8 cellular contexts compared by ENCODE assay signal in genomic region chr19:8526345-8527062, GRCh38. TPM values are rescaled to one million over a fixed set of nuclear protein-coding genes. Genes with fewer than 3 reads are reported as not detected.
DNase-seq lines count a peak whose midpoint lies in the region; ATAC-seq and TF ChIP-seq lines count a peak whose summit lies in the region.

No MANE protein-coding gene starts in this region.

- H3K27ac Mint-ChIP-seq in type B pancreatic cell = peak overlapping the region; percentile 89

- DNase-seq in DMS153 (lab: John Stamatoyannopoulos, UW) = peak; percentile 48
- no peak for DNase-seq in DMS153 treated with DMSO at 0.1 percent for 48 hours (lab: John Stamatoyannopoulos, UW; ENCODE audit: unreplicated experiment)
- DNase-seq in RPMI7951 (ENCODE audit: low read depth) = peak; percentile 88
- DNase-seq in type B pancreatic cell (ENCODE audit: extremely low spot score, unreplicated experiment) = peak; percentile 95

- ATAC-seq in GM18502 (IDR thresholded peaks at IDR 0.05; ENCODE audit: poor library complexity, unreplicated experiment) (no peak), HG03469 (IDR thresholded peaks at IDR 0.05; ENCODE audit: unreplicated experiment) (no peak)

- no peaks in the 10 kb centered on the region for H3K27me3 Mint-ChIP-seq in type B pancreatic cell

- 18 to 21% methylated on average over 57 of the region's 57 CpGs for WGBS in esophagus, 2 donors
- 5% methylated on average over 43 to 44 of the region's 57 CpGs for WGBS in mesodermal cell (ENCODE audit: insufficient coverage in 2 of 2), 2 experiments

- no peak overlapping the region for H3K4me3 Mint-ChIP-seq in type B pancreatic cell

- no peaks in the 10 kb centered on the region for H3K27me3 ChIP-seq in esophagus (ENCODE audit: control insufficient read depth in 1 of 2, insufficient read depth in 2 of 2, low read length in 2 of 2)

- peaks cover 9% of the 10 kb centered on the region for H3K4me1 Mint-ChIP-seq in type B pancreatic cell (ENCODE audit: unreplicated experiment)

- H3K9me3 Mint-ChIP-seq in type B pancreatic cell = no peaks in the 10 kb centered on the region

- H3K4me3 ChIP-seq in esophagus (ENCODE audit: low read depth in 1 of 2, low read length in 2 of 2) = peak overlapping the region; percentile 54 to 67
- H3K4me3 ChIP-seq in mesodermal cell (ENCODE audit: extremely low read depth, insufficient read depth, low read length, poor library complexity, severe bottlenecking) = peak overlapping the region; percentile 77

- peaks cover 0 to 8% of the 10 kb centered on the region in 2 donors for H3K4me1 ChIP-seq in esophagus (ENCODE audit: control insufficient read depth in 2 of 2, insufficient read depth in 2 of 2, low read length in 1 of 2)
- H3K4me1 ChIP-seq in mesodermal cell (ENCODE audit: control insufficient read depth, insufficient read depth, low read length, poor library complexity, severe bottlenecking) = peaks cover 4% of the 10 kb centered on the region

- H3K27ac ChIP-seq in esophagus (ENCODE audit: low read depth in 2 of 2, low read length in 1 of 2) (peak overlapping the region; percentile 61 to 92), mesodermal cell (ENCODE audit: low read depth, low read length, severe bottlenecking) (peak overlapping the region; percentile 97)

- H3K36me3 ChIP-seq in esophagus (ENCODE audit: control insufficient read depth in 2 of 2, insufficient read depth in 2 of 2, low read length in 1 of 2) = peaks cover 0 to 6% of the 10 kb centered on the region in 2 donors
- peaks cover 5% of the 10 kb centered on the region for H3K36me3 ChIP-seq in mesodermal cell (ENCODE audit: control insufficient read depth, insufficient read depth, low read length)

- H3K36me3 Mint-ChIP-seq in type B pancreatic cell = peaks cover 15% of the 10 kb centered on the region

- TF ChIP-seq CTCF in type B pancreatic cell (conservative IDR thresholded peaks at IDR 0.05) = no peak

- H3K9me3 ChIP-seq in esophagus (ENCODE audit: control insufficient read depth in 2 of 2, insufficient read depth in 1 of 2, low read depth in 1 of 2, low read length in 1 of 2) (no peaks in the 10 kb centered on the region), mesodermal cell (ENCODE audit: control insufficient read depth, low read length) (no peaks in the 10 kb centered on the region)

RNA-seq across cellular contexts. Expression of gene ZNF414, which starts 12.5 kb away (rescaled TPM):
- total RNA-seq in RPMI7951 (2014; rRNA removed; shearing (Covaris generic)) = 2.1 and 5.9 TPM in 2 replicates
- polyA plus RNA-seq in esophagus = 10 to 100 TPM; 22.6 to 27.2 TPM
- polyA plus RNA-seq in mesodermal cell (2013, experiment 1 of 2) = 18.8 TPM
- 16.3 TPM for polyA plus RNA-seq in mesodermal cell (2013, experiment 2 of 2)
- 19.9 and 25.4 TPM in 2 replicates for total RNA-seq in type B pancreatic cell (ENCODE audit: low replicate concordance)

RNA-seq across cellular contexts. Expression of gene PRAM1, which starts 24.1 kb away (rescaled TPM):
- not detected in 2 replicates for total RNA-seq in RPMI7951 (2014; rRNA removed; shearing (Covaris generic))
- 1 to 10 TPM in 1 of 2 donors, under 1 TPM in 1; 0.28 to 1.4 TPM for polyA plus RNA-seq in esophagus
- 0.41 TPM for polyA plus RNA-seq in mesodermal cell (2013, experiment 1 of 2)
- 0.46 TPM for polyA plus RNA-seq in mesodermal cell (2013, experiment 2 of 2)
- total RNA-seq in type B pancreatic cell (ENCODE audit: low replicate concordance) = 0.31 TPM in 2 replicates

RNA-seq across cellular contexts. Expression of gene MYO1F, which starts 50.7 kb away (rescaled TPM):
- 0.36 and 0.49 TPM in 2 replicates for total RNA-seq in RPMI7951 (2014; rRNA removed; shearing (Covaris generic))
- polyA plus RNA-seq in esophagus = 1 to 10 TPM; 2.5 to 7.9 TPM
- 9.6 TPM for polyA plus RNA-seq in mesodermal cell (2013, experiment 1 of 2)
- 7.1 TPM for polyA plus RNA-seq in mesodermal cell (2013, experiment 2 of 2)
- total RNA-seq in type B pancreatic cell (ENCODE audit: low replicate concordance) = 0.14 and 0.64 TPM in 2 replicates
